ENCODE assay signal across 1 cellular context in the genomic region with DNA sequence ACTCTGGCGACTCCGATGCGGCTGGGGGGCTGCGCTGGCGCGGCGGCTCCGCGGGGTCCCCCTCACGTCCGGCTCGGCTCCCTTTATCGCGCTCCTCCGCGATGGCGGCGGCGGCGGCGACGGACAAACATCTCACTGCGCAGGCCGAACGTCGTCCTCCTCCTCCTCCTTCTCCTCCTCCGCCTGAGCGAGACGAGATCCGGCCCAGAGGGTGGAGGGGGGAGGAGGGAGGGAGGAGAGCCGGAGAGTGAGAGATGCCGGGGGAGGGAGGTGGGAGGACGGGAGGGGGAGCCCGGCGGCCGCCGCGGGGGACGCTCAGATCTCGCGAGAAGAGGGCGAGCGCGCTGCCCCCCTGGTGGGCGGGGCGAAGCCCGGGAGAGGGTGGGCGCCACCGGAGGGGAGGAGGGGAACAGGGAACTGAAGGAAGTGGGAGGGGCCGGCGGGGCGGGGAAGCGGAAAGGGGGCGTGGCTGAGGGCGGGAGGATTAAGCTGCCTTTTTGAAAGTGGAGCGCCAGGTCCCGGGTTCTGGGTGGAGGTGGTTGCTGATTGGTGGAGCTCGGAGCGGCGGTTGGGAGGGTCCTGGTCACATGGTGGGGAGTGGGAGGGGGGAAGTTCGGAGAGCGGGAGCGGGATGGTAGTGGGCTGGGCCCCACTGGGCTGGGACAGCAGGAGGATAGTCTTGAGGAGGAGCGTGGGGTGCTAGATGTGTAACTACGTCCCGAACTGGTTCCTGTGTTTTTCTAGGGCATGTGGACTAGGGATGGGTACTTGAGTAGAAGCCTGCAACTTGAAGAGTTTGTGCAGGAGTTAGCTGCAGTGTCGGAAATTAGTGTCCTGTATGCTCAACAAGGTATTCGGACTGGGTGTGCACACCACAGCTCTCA.
TF ChIP-seq lines count a peak whose summit lies in the region.

A gene (minus strand): TSS at position 159 of the 884 bp plus-strand sequence. CDS start 354 bp downstream, outside the sequence.

TF ChIP-seq in HepG2, 621 proteins besides CTCF, POLR2A, EP300 and RAD21 (continued from another document and continues in another):
- TF ChIP-seq, protein P1, sequence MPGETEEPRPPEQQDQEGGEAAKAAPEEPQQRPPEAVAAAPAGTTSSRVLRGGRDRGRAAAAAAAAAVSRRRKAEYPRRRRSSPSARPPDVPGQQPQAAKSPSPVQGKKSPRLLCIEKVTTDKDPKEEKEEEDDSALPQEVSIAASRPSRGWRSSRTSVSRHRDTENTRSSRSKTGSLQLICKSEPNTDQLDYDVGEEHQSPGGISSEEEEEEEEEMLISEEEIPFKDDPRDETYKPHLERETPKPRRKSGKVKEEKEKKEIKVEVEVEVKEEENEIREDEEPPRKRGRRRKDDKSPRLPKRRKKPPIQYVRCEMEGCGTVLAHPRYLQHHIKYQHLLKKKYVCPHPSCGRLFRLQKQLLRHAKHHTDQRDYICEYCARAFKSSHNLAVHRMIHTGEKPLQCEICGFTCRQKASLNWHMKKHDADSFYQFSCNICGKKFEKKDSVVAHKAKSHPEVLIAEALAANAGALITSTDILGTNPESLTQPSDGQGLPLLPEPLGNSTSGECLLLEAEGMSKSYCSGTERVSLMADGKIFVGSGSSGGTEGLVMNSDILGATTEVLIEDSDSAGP (CRISPR knock-in tag; IDR thresholded peaks at IDR 0.05; ENCODE audit: borderline replicate concordance) = peak; percentile 62; the same call in 1 of the 2 replicates
- TF ChIP-seq PRMT3 (CRISPR knock-in tag; IDR thresholded peaks at IDR 0.05; ENCODE audit: borderline replicate concordance, low read depth) = no peak
- TF ChIP-seq EEA1 (CRISPR knock-in tag; IDR thresholded peaks at IDR 0.05; ENCODE audit: borderline replicate concordance) = no peak; the same call in 1 of the 2 replicates
- TF ChIP-seq U2AF2 (IDR thresholded peaks at IDR 0.05; ENCODE audit: low read depth, low read length) = no peak
- TF ChIP-seq RFXAP (CRISPR knock-in tag; IDR thresholded peaks at IDR 0.05; ENCODE audit: borderline replicate concordance) = 0 out of 2 replicates have a peak, but pooled peaks have one; percentile 52
- no peak for TF ChIP-seq ZNF749 (CRISPR knock-in tag; IDR thresholded peaks at IDR 0.05; ENCODE audit: borderline replicate concordance)
- TF ChIP-seq, protein P2, sequence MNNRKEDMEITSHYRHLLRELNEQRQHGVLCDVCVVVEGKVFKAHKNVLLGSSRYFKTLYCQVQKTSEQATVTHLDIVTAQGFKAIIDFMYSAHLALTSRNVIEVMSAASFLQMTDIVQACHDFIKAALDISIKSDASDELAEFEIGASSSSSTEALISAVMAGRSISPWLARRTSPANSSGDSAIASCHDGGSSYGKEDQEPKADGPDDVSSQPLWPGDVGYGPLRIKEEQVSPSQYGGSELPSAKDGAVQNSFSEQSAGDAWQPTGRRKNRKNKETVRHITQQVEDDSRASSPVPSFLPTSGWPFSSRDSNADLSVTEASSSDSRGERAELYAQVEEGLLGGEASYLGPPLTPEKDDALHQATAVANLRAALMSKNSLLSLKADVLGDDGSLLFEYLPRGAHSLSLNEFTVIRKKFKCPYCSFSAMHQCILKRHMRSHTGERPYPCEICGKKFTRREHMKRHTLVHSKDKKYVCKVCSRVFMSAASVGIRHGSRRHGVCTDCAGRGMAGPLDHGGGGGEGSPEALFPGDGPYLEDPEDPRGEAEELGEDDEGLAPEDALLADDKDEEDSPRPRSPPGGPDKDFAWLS (CRISPR knock-in tag; IDR thresholded peaks at IDR 0.05; ENCODE audit: borderline replicate concordance) = no peak
- no peak; the same call in 1 of the 2 replicates for TF ChIP-seq ZNF589 (CRISPR knock-in tag; conservative IDR thresholded peaks at IDR 0.05)
- no peak for TF ChIP-seq HNRNPL (IDR thresholded peaks at IDR 0.05; ENCODE audit: low read depth, low read length)
- TF ChIP-seq ZNF282 (IDR thresholded peaks at IDR 0.05; ENCODE audit: partially characterized antibody) = no peak
- TF ChIP-seq ZNF382 (CRISPR knock-in tag; IDR thresholded peaks at IDR 0.05; ENCODE audit: borderline replicate concordance) = no peak
- no peak for TF ChIP-seq STAG1 (CRISPR knock-in tag; IDR thresholded peaks at IDR 0.05)
- no peak for TF ChIP-seq SATB2 (CRISPR knock-in tag; IDR thresholded peaks at IDR 0.05)
- TF ChIP-seq ZNF776 (CRISPR knock-in tag; IDR thresholded peaks at IDR 0.05) = no peak
- no peak for TF ChIP-seq PCBP2 (optimal IDR thresholded peaks at IDR 0.05; ENCODE audit: low read depth, low read length, poor library complexity, severe bottlenecking)
- TF ChIP-seq, protein P3, sequence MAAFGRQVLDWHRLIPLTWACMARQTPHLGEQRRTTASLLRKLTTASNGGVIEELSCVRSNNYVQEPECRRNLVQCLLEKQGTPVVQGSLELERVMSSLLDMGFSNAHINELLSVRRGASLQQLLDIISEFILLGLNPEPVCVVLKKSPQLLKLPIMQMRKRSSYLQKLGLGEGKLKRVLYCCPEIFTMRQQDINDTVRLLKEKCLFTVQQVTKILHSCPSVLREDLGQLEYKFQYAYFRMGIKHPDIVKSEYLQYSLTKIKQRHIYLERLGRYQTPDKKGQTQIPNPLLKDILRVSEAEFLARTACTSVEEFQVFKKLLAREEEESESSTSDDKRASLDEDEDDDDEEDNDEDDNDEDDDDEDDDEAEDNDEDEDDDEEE (CRISPR knock-in tag; IDR thresholded peaks at IDR 0.05) = peak; percentile 27; the same call in 1 of the 2 replicates
- TF ChIP-seq ZNF775 (CRISPR knock-in tag; IDR thresholded peaks at IDR 0.05; ENCODE audit: borderline replicate concordance) = no peak
- TF ChIP-seq, protein P4, sequence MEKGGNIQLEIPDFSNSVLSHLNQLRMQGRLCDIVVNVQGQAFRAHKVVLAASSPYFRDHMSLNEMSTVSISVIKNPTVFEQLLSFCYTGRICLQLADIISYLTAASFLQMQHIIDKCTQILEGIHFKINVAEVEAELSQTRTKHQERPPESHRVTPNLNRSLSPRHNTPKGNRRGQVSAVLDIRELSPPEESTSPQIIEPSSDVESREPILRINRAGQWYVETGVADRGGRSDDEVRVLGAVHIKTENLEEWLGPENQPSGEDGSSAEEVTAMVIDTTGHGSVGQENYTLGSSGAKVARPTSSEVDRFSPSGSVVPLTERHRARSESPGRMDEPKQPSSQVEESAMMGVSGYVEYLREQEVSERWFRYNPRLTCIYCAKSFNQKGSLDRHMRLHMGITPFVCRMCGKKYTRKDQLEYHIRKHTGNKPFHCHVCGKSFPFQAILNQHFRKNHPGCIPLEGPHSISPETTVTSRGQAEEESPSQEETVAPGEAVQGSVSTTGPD (CRISPR knock-in tag; IDR thresholded peaks at IDR 0.05) = no peak
- TF ChIP-seq, protein P5, sequence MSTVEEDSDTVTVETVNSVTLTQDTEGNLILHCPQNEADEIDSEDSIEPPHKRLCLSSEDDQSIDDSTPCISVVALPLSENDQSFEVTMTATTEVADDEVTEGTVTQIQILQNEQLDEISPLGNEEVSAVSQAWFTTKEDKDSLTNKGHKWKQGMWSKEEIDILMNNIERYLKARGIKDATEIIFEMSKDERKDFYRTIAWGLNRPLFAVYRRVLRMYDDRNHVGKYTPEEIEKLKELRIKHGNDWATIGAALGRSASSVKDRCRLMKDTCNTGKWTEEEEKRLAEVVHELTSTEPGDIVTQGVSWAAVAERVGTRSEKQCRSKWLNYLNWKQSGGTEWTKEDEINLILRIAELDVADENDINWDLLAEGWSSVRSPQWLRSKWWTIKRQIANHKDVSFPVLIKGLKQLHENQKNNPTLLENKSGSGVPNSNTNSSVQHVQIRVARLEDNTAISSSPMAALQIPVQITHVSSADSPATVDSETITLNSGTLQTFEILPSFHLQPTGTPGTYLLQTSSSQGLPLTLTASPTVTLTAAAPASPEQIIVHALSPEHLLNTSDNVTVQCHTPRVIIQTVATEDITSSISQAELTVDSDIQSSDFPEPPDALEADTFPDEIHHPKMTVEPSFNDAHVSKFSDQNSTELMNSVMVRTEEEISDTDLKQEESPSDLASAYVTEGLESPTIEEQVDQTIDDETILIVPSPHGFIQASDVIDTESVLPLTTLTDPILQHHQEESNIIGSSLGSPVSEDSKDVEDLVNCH (CRISPR knock-in tag; IDR thresholded peaks at IDR 0.05) = no peak
- TF ChIP-seq KAT8 (CRISPR knock-in tag; IDR thresholded peaks at IDR 0.05) = peak; percentile 62; the same call in 1 of the 2 replicates
- TF ChIP-seq ZNF724P (CRISPR knock-in tag; IDR thresholded peaks at IDR 0.05; ENCODE audit: borderline replicate concordance) = 0 out of 2 replicates have a peak, but pooled peaks have one; percentile 50
- 0 out of 2 replicates have a peak, but pooled peaks have one; percentile 59 for TF ChIP-seq REL (CRISPR knock-in tag; conservative IDR thresholded peaks at IDR 0.05)
- TF ChIP-seq, protein P6, sequence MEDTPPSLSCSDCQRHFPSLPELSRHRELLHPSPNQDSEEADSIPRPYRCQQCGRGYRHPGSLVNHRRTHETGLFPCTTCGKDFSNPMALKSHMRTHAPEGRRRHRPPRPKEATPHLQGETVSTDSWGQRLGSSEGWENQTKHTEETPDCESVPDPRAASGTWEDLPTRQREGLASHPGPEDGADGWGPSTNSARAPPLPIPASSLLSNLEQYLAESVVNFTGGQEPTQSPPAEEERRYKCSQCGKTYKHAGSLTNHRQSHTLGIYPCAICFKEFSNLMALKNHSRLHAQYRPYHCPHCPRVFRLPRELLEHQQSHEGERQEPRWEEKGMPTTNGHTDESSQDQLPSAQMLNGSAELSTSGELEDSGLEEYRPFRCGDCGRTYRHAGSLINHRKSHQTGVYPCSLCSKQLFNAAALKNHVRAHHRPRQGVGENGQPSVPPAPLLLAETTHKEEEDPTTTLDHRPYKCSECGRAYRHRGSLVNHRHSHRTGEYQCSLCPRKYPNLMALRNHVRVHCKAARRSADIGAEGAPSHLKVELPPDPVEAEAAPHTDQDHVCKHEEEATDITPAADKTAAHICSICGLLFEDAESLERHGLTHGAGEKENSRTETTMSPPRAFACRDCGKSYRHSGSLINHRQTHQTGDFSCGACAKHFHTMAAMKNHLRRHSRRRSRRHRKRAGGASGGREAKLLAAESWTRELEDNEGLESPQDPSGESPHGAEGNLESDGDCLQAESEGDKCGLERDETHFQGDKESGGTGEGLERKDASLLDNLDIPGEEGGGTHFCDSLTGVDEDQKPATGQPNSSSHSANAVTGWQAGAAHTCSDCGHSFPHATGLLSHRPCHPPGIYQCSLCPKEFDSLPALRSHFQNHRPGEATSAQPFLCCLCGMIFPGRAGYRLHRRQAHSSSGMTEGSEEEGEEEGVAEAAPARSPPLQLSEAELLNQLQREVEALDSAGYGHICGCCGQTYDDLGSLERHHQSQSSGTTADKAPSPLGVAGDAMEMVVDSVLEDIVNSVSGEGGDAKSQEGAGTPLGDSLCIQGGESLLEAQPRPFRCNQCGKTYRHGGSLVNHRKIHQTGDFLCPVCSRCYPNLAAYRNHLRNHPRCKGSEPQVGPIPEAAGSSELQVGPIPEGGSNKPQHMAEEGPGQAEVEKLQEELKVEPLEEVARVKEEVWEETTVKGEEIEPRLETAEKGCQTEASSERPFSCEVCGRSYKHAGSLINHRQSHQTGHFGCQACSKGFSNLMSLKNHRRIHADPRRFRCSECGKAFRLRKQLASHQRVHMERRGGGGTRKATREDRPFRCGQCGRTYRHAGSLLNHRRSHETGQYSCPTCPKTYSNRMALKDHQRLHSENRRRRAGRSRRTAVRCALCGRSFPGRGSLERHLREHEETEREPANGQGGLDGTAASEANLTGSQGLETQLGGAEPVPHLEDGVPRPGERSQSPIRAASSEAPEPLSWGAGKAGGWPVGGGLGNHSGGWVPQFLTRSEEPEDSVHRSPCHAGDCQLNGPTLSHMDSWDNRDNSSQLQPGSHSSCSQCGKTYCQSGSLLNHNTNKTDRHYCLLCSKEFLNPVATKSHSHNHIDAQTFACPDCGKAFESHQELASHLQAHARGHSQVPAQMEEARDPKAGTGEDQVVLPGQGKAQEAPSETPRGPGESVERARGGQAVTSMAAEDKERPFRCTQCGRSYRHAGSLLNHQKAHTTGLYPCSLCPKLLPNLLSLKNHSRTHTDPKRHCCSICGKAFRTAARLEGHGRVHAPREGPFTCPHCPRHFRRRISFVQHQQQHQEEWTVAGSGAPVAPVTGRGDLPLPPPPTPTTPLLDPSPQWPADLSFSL (CRISPR knock-in tag; IDR thresholded peaks at IDR 0.05) = no peak
- peak; percentile 5; the same call in 1 of the 2 replicates for TF ChIP-seq RARA (CRISPR knock-in tag; IDR thresholded peaks at IDR 0.05)
- TF ChIP-seq, protein P7, sequence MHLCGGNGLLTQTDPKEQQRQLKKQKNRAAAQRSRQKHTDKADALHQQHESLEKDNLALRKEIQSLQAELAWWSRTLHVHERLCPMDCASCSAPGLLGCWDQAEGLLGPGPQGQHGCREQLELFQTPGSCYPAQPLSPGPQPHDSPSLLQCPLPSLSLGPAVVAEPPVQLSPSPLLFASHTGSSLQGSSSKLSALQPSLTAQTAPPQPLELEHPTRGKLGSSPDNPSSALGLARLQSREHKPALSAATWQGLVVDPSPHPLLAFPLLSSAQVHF (CRISPR knock-in tag; IDR thresholded peaks at IDR 0.05) = 0 out of 2 replicates have a peak, but pooled peaks have one; percentile 38
- TF ChIP-seq, protein P8, sequence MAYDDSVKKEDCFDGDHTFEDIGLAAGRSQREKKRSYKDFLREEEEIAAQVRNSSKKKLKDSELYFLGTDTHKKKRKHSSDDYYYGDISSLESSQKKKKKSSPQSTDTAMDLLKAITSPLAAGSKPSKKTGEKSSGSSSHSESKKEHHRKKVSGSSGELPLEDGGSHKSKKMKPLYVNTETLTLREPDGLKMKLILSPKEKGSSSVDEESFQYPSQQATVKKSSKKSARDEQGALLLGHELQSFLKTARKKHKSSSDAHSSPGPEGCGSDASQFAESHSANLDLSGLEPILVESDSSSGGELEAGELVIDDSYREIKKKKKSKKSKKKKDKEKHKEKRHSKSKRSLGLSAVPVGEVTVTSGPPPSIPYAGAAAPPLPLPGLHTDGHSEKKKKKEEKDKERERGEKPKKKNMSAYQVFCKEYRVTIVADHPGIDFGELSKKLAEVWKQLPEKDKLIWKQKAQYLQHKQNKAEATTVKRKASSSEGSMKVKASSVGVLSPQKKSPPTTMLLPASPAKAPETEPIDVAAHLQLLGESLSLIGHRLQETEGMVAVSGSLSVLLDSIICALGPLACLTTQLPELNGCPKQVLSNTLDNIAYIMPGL (CRISPR knock-in tag; IDR thresholded peaks at IDR 0.05; ENCODE audit: borderline replicate concordance in 1 of 2, low read depth in 1 of 2) = peak; percentile 75 to 77
- no peak for TF ChIP-seq ZFP82 (CRISPR knock-in tag; IDR thresholded peaks at IDR 0.05; ENCODE audit: borderline replicate concordance)
- no peak for TF ChIP-seq SRSF4 (IDR thresholded peaks at IDR 0.05; ENCODE audit: low read depth, low read length, poor library complexity, severe bottlenecking)
- TF ChIP-seq, protein P9, sequence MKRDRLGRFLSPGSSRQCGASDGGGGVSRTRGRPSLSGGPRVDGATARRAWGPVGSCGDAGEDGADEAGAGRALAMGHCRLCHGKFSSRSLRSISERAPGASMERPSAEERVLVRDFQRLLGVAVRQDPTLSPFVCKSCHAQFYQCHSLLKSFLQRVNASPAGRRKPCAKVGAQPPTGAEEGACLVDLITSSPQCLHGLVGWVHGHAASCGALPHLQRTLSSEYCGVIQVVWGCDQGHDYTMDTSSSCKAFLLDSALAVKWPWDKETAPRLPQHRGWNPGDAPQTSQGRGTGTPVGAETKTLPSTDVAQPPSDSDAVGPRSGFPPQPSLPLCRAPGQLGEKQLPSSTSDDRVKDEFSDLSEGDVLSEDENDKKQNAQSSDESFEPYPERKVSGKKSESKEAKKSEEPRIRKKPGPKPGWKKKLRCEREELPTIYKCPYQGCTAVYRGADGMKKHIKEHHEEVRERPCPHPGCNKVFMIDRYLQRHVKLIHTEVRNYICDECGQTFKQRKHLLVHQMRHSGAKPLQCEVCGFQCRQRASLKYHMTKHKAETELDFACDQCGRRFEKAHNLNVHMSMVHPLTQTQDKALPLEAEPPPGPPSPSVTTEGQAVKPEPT (CRISPR knock-in tag; IDR thresholded peaks at IDR 0.05; ENCODE audit: low read depth) = no peak
- no peak for TF ChIP-seq ADNP (CRISPR knock-in tag; IDR thresholded peaks at IDR 0.05)
- TF ChIP-seq ZNF253 (CRISPR knock-in tag; IDR thresholded peaks at IDR 0.05; ENCODE audit: borderline replicate concordance) = no peak
- no peak; the same call in 1 of the 2 replicates for TF ChIP-seq KAT7 (CRISPR knock-in tag; IDR thresholded peaks at IDR 0.05; ENCODE audit: borderline replicate concordance)
